21 cellular contexts compared by ENCODE assay signal in genomic region chr13:72181661-72182060, GRCh38.
DNase-seq lines count a peak whose midpoint lies in the region; TF ChIP-seq lines count a peak whose summit lies in the region.
"Had no signal": no experiment of that assay in that cellular context is flagged by ENCODE, and none has a peak within 500 bp of the region (broad histone marks: within the 10 kb centered on the region; RNA-seq: fewer than 3 reads in every experiment).

No MANE protein-coding gene starts in this region.

- no peaks in the 10 kb centered on the region for H3K27me3 ChIP-seq in effector memory CD4-positive, alpha-beta T cell (replicated peaks; ENCODE audit: control insufficient read depth, insufficient read depth, low read length, poor library complexity, severe bottlenecking)
- H3K27me3 ChIP-seq: BLaER1 had no signal

- no peak overlapping the region for H3K4me3 ChIP-seq in retinal pigment epithelial cell (ENCODE audit: low read length)
- H3K4me3 ChIP-seq in effector memory CD4-positive, alpha-beta T cell (ENCODE audit: insufficient read depth, low read depth, low read length, poor library complexity, severe bottlenecking), result no peak overlapping the region
- H3K4me3 ChIP-seq: BLaER1, GM12878 had no signal

- no peak overlapping the region for H3K27ac ChIP-seq in effector memory CD4-positive, alpha-beta T cell (ENCODE audit: insufficient read depth, low read length, poor library complexity, severe bottlenecking)
- H3K27ac ChIP-seq: BLaER1, C4-2B had no signal

- DNase-seq in RPMI7951 (ENCODE audit: low read depth), result peak; percentile 17
- DNase-seq in astrocyte of the hippocampus (ENCODE audit: low read depth, low spot score), result peak; percentile 45
- peak; percentile 28 for DNase-seq in iris pigment epithelial cell (ENCODE audit: low read depth)
- peak; percentile 72 for DNase-seq in retinal pigment epithelial cell (ENCODE audit: low read depth)
- DNase-seq in middle frontal gyrus (ENCODE audit: extremely low spot score, low spot score), result no peak
- no peak for DNase-seq in Ammon's horn (ENCODE audit: low spot score)
- no peak for DNase-seq in effector memory CD4-positive, alpha-beta T cell
- DNase-seq in NK-92 treated with Interleukin-12 subunit alpha and Interleukin-12 subunit beta, amount 100 ng/mL, for 24 hours (lab: John Stamatoyannopoulos, UW), result no peak
- DNase-seq: Caco-2; CD4-positive, CD25-positive, alpha-beta regulatory T cell; CD8-positive, alpha-beta T cell; DMS 273 treated with DMSO at 0.1 percent for 48 hours; DMS79; EL; GDM1; GOT3; H7; HCEC 1CT had no signal

- no peaks in the 10 kb centered on the region for H3K4me1 ChIP-seq in effector memory CD4-positive, alpha-beta T cell (ENCODE audit: control insufficient read depth, insufficient read depth, low read length, poor library complexity, severe bottlenecking)
- H3K4me1 ChIP-seq: BLaER1, Caco-2 had no signal

- H3K36me3 ChIP-seq in effector memory CD4-positive, alpha-beta T cell (ENCODE audit: control insufficient read depth, insufficient read depth, low read length), result no peaks in the 10 kb centered on the region
- H3K36me3 ChIP-seq: BLaER1 had no signal

- no peaks in the 10 kb centered on the region for H3K9me3 ChIP-seq in effector memory CD4-positive, alpha-beta T cell (ENCODE audit: control insufficient read depth, low read length)
- H3K9me3 ChIP-seq: BLaER1, Caco-2 had no signal

- TF ChIP-seq CTCF in retinal pigment epithelial cell (conservative IDR thresholded peaks at IDR 0.05; ENCODE audit: low read depth, low read length), result no peak

Comparison
In these comparisons a context has a peak if more than half of its experiments do, and no peak if none do; other contexts are left out.
1. DNase-seq: peak in RPMI7951 (single experiment), astrocyte of the hippocampus (single experiment), iris pigment epithelial cell (single experiment) and retinal pigment epithelial cell (single experiment); none in middle frontal gyrus (single experiment), Ammon's horn (single experiment), effector memory CD4-positive, alpha-beta T cell (0 of 3) and NK-92 treated with Interleukin-12 subunit alpha and Interleukin-12 subunit beta, amount 100 ng/mL, for 24 hours (single experiment).